In the genomic region with DNA sequence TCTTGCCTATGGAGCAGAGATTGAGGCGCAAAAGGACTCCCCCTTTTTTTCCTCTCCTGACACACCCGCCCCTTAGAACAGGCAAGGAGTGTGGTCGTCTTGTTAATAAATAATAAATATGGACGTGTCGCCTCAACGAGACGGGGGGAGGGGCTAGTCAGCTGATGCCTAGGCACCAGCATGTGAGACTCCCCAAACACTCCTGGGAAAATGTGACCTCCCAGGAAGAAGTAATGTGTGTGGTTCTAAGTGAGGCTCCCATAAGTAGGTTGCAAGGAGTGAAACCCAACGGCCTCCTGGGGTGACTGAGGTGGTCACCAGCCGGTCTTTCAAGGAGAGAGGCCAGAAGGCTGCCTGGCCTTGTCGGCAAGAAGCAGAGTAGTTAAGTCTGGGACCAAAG, we compare ENCODE assay signal across 12 cellular contexts. TPM values are rescaled to one million over a fixed set of nuclear protein-coding genes. Genes with fewer than 3 reads are reported as not detected.
DNase-seq lines count a peak whose midpoint lies in the region; ATAC-seq and TF ChIP-seq lines count a peak whose summit lies in the region.
"Had no signal": no experiment of that assay in that cellular context is flagged by ENCODE, and none has a peak within 500 bp of the region (broad histone marks: within the 10 kb centered on the region; RNA-seq: fewer than 3 reads in every experiment).

No MANE protein-coding gene starts in this region.

- DNase-seq in Calu3 (peak; percentile 26), cerebellum (ENCODE audit: low spot score) (peak; percentile 15), SK-N-DZ (ENCODE audit: low spot score) (no peak), superior temporal gyrus (ENCODE audit: extremely low spot score) (no peak)
- no peak for DNase-seq in activated T-helper 1 cell treated with anti-CD3 and anti-CD28 coated beads, Interleukin-12 subunit alpha, Interleukin-12 subunit beta, Interleukin-2, Interleukin-4 antibody, amounts not matched to agents 30 ng/mL and 10 ng/mL and 1 ng/mL, durations not matched to agents 14 hours and 24 hours and 36 hours (ENCODE audit: low spot score)
- DNase-seq: effector memory CD4-positive, alpha-beta T cell; stimulated activated CD4-positive, alpha-beta T cell treated with anti-CD3 and anti-CD28 coated beads, Interleukin-4, amount 100 ng/mL, for 4 hours had no signal

- H3K4me1 Mint-ChIP-seq in Calu3 (ENCODE audit: low read depth, unreplicated experiment) (peaks cover 12% of the 10 kb centered on the region), nephron (no peaks in the 10 kb centered on the region)
- peaks cover 4% of the 10 kb centered on the region for H3K4me1 Mint-ChIP-seq in activated T-helper 1 cell treated with anti-CD3 and anti-CD28 coated beads, Interleukin-12 subunit alpha, Interleukin-12 subunit beta, Interleukin-2, Interleukin-4 antibody, amounts not matched to agents 30 ng/mL and 10 ng/mL and 1 ng/mL, durations not matched to agents 14 hours and 24 hours and 36 hours (ENCODE audit: low read depth)

- H2AFZ ChIP-seq in KMS-11 (ENCODE audit: low read depth): no peak overlapping the region

- H3K9me3 Mint-ChIP-seq in Calu3 (ENCODE audit: low read depth, unreplicated experiment): no peaks in the 10 kb centered on the region
- no peaks in the 10 kb centered on the region for H3K9me3 Mint-ChIP-seq in nephron
- H3K9me3 Mint-ChIP-seq in activated T-helper 1 cell treated with anti-CD3 and anti-CD28 coated beads, Interleukin-12 subunit alpha, Interleukin-12 subunit beta, Interleukin-2, Interleukin-4 antibody, amounts not matched to agents 30 ng/mL and 10 ng/mL and 1 ng/mL, durations not matched to agents 14 hours and 24 hours and 36 hours: no peaks in the 10 kb centered on the region
- H3K9me3 Mint-ChIP-seq: activated naive CD4-positive, alpha-beta T cell treated with anti-CD3 and anti-CD28 coated beads, Interleukin-2, amount 50 U/mL, for 72 hours had no signal

- peaks cover 41% of the 10 kb centered on the region for H3K27me3 Mint-ChIP-seq in Calu3 (ENCODE audit: unreplicated experiment)
- H3K27me3 Mint-ChIP-seq in nephron (ENCODE audit: low read depth): peaks cover 44% of the 10 kb centered on the region
- H3K27me3 Mint-ChIP-seq in activated T-helper 1 cell treated with anti-CD3 and anti-CD28 coated beads, Interleukin-12 subunit alpha, Interleukin-12 subunit beta, Interleukin-2, Interleukin-4 antibody, amounts not matched to agents 30 ng/mL and 10 ng/mL and 1 ng/mL, durations not matched to agents 14 hours and 24 hours and 36 hours (ENCODE audit: insufficient read depth): peaks cover 72% of the 10 kb centered on the region

- H3K36me3 Mint-ChIP-seq in Calu3 (ENCODE audit: insufficient read depth, unreplicated experiment) (no peaks in the 10 kb centered on the region), nephron (ENCODE audit: low read depth) (no peaks in the 10 kb centered on the region)
- H3K36me3 Mint-ChIP-seq in activated T-helper 1 cell treated with anti-CD3 and anti-CD28 coated beads, Interleukin-12 subunit alpha, Interleukin-12 subunit beta, Interleukin-2, Interleukin-4 antibody, amounts not matched to agents 30 ng/mL and 10 ng/mL and 1 ng/mL, durations not matched to agents 14 hours and 24 hours and 36 hours (ENCODE audit: low read depth): no peaks in the 10 kb centered on the region
- H3K36me3 Mint-ChIP-seq: activated naive CD4-positive, alpha-beta T cell treated with anti-CD3 and anti-CD28 coated beads, Interleukin-2, amount 50 U/mL, for 72 hours had no signal

- BruUV-seq in Calu3 (replicated peaks; lab: Mats Ljungman, UMichigan): no TSS peak

- H3K27me3 ChIP-seq in KMS-11 (ENCODE audit: insufficient read depth, low read depth): no peaks in the 10 kb centered on the region

- no peaks in the 10 kb centered on the region for H4K20me1 ChIP-seq in KMS-11 (ENCODE audit: insufficient read depth)

- CTCF ChIA-PET in Calu3 (lab: Charles Lee): no interaction called here

- H3K27ac Mint-ChIP-seq in Calu3 (ENCODE audit: unreplicated experiment) (no peak overlapping the region), nephron (no peak overlapping the region)
- no peak overlapping the region for H3K27ac Mint-ChIP-seq in activated T-helper 1 cell treated with anti-CD3 and anti-CD28 coated beads, Interleukin-12 subunit alpha, Interleukin-12 subunit beta, Interleukin-2, Interleukin-4 antibody, amounts not matched to agents 30 ng/mL and 10 ng/mL and 1 ng/mL, durations not matched to agents 14 hours and 24 hours and 36 hours
- H3K27ac Mint-ChIP-seq: activated naive CD4-positive, alpha-beta T cell treated with anti-CD3 and anti-CD28 coated beads, Interleukin-2, amount 50 U/mL, for 72 hours had no signal

- ATAC-seq in HG02763 (IDR thresholded peaks at IDR 0.05; ENCODE audit: unreplicated experiment): no peak

- no peak overlapping the region for H3K4me3 ChIP-seq in KMS-11 (IDR thresholded peaks at IDR 0.05; ENCODE audit: insufficient read depth, low read depth, low read length)

- H3K36me3 ChIP-seq in KMS-11 (ENCODE audit: insufficient read depth): no peaks in the 10 kb centered on the region
- H3K36me3 ChIP-seq: neutrophil had no signal

- H3K4me3 Mint-ChIP-seq in Calu3 (ENCODE audit: low read depth, unreplicated experiment) (peak overlapping the region; percentile 63), nephron (peak overlapping the region; percentile 66 to 78 (median 77))
- H3K4me3 Mint-ChIP-seq in activated T-helper 1 cell treated with anti-CD3 and anti-CD28 coated beads, Interleukin-12 subunit alpha, Interleukin-12 subunit beta, Interleukin-2, Interleukin-4 antibody, amounts not matched to agents 30 ng/mL and 10 ng/mL and 1 ng/mL, durations not matched to agents 14 hours and 24 hours and 36 hours: no peak overlapping the region

- no peaks in the 10 kb centered on the region for H3K4me1 ChIP-seq in KMS-11 (ENCODE audit: low read depth, poor library complexity, severe bottlenecking)

- TF ChIP-seq CTCF in Calu3 (IDR thresholded peaks at IDR 0.05; ENCODE audit: unreplicated experiment): no peak
- no peak for TF ChIP-seq CTCF in KMS-11 (conservative IDR thresholded peaks at IDR 0.05; ENCODE audit: low read depth, low read length)
- no peak for TF ChIP-seq CTCF in nephron (IDR thresholded peaks at IDR 0.05; ENCODE audit: unreplicated experiment in 3 of 3)

- H3K9ac ChIP-seq in KMS-11: no peak overlapping the region

- intact Hi-C loops in Calu3 (cut with micrococcal nuclease; ENCODE audit: unreplicated experiment): no loop called here
- intact Hi-C loops in activated T-helper 1 cell treated with anti-CD3 and anti-CD28 coated beads, Interleukin-12 subunit alpha, Interleukin-12 subunit beta, Interleukin-2, Interleukin-4 antibody, amounts not matched to agents 30 ng/mL and 10 ng/mL and 1 ng/mL, durations not matched to agents 14 hours and 24 hours and 36 hours (cut with micrococcal nuclease): no loop called here

- H3K27ac ChIP-seq in KMS-11: no peak overlapping the region
- H3K27ac ChIP-seq: neutrophil had no signal

- H3K79me2 ChIP-seq in KMS-11 (ENCODE audit: insufficient read depth, low read depth): no peaks in the 10 kb centered on the region

- H3K4me2 ChIP-seq in KMS-11: peak overlapping the region; percentile 78

RNA-seq across cellular contexts. Expression of a gene that starts 1.1 kb away (rescaled TPM):
- 0.83 and 1.5 TPM in 2 replicates for total RNA-seq in Calu3 (2022)
- 36.3 TPM for total RNA-seq in cerebellum
- 47.7 and 49.8 TPM in 2 replicates for polyA plus RNA-seq in SK-N-DZ (2014; cell fraction: cytosol; rRNA removed)
- polyA plus RNA-seq in SK-N-DZ (2014; cell fraction: nucleus; rRNA removed): 37.5 and 38.1 TPM in 2 replicates
- total RNA-seq in activated T-helper 1 cell treated with anti-CD3 and anti-CD28 coated beads, Interleukin-12 subunit alpha, Interleukin-12 subunit beta, Interleukin-2, Interleukin-4 antibody, amounts not matched to agents 30 ng/mL and 10 ng/mL and 1 ng/mL, durations not matched to agents 14 hours and 24 hours and 36 hours: not detected in 2 replicates
- total RNA-seq: activated naive CD4-positive, alpha-beta T cell treated with anti-CD3 and anti-CD28 coated beads, Interleukin-2, amount 50 U/mL, for 72 hours had no signal

RNA-seq across cellular contexts. Expression of a gene that starts 43.4 kb away (rescaled TPM):
- total RNA-seq in Calu3 (2022): 5.8 and 7.6 TPM in 2 replicates
- total RNA-seq in cerebellum: 5.5 TPM
- polyA plus RNA-seq in SK-N-DZ (2014; cell fraction: cytosol; rRNA removed): 18.8 and 23.1 TPM in 2 replicates
- 9.9 and 19.2 TPM in 2 replicates for polyA plus RNA-seq in SK-N-DZ (2014; cell fraction: nucleus; rRNA removed)
- total RNA-seq in activated T-helper 1 cell treated with anti-CD3 and anti-CD28 coated beads, Interleukin-12 subunit alpha, Interleukin-12 subunit beta, Interleukin-2, Interleukin-4 antibody, amounts not matched to agents 30 ng/mL and 10 ng/mL and 1 ng/mL, durations not matched to agents 14 hours and 24 hours and 36 hours: 13.5 and 16.7 TPM in 2 replicates

Comparison
In these comparisons a context has a peak if more than half of its experiments do, and no peak if none do; other contexts are left out.
1. DNase-seq: peak in Calu3 (single experiment) and cerebellum (single experiment); none in SK-N-DZ (single experiment), activated T-helper 1 cell treated with anti-CD3 and anti-CD28 coated beads, Interleukin-12 subunit alpha, Interleukin-12 subunit beta, Interleukin-2, Interleukin-4 antibody, amounts not matched to agents 30 ng/mL and 10 ng/mL and 1 ng/mL, durations not matched to agents 14 hours and 24 hours and 36 hours (single experiment) and superior temporal gyrus (single experiment).
2. RNA of a gene that starts 1.1 kb away (total RNA-seq): 36.3 TPM in cerebellum (single experiment); 0.83 to 1.5 TPM in Calu3 and not detected in activated T-helper 1 cell treated with anti-CD3 and anti-CD28 coated beads, Interleukin-12 subunit alpha, Interleukin-12 subunit beta, Interleukin-2, Interleukin-4 antibody, amounts not matched to agents 30 ng/mL and 10 ng/mL and 1 ng/mL, durations not matched to agents 14 hours and 24 hours and 36 hours; every median in the first group is over 10 times any median in the second.